ENCODE assay signal across 19 cellular contexts in genomic region chr11:121932646-121933185, GRCh38.
"Had no signal": no experiment of that assay in that cellular context is flagged by ENCODE, and none has a peak within 500 bp of the region (broad histone marks: within the 10 kb centered on the region; RNA-seq: fewer than 3 reads in every experiment).

No MANE protein-coding gene starts in this region.

- DNase-seq: activated CD4-positive, alpha-beta T cell treated with anti-CD3 and anti-CD28 coated beads for 48 hours; activated CD8-positive, alpha-beta memory T cell treated with anti-CD3 and anti-CD28 coated beads, Interleukin-2, amount 50 U/mL, for 48 hours; activated gamma-delta T cell; activated T-cell treated with anti-CD3 and anti-CD28 coated beads, Interleukin-2, amount 50 U/mL, for 72 hours; amygdala; brain microvascular endothelial cell; cortex of kidney; effector CD8-positive, alpha-beta T cell; foreskin melanocyte; left colon; naive B cell; pancreas; stimulated activated CD4-positive, alpha-beta T cell treated with anti-CD3 and anti-CD28 coated beads, Interleukin-4, amount 100 ng/mL, for 1 hour; stimulated activated naive B cell treated with anti-CD40 and anti-IgM and Interleukin-4, amounts not matched to agents 10 μg/mL and 1 μg/mL and 100 μg/mL, for 72 hours; T-helper 17 cell; tibial artery; WERI-Rb-1 had no signal

- H3K36me3 ChIP-seq: brain microvascular endothelial cell, pancreas, tibial artery, vagina, WERI-Rb-1 had no signal

- ATAC-seq: activated T-cell treated with anti-CD3 and anti-CD28 coated beads, Interleukin-2, amount 50 U/mL, for 72 hours; left colon; pancreas; stimulated activated naive B cell treated with anti-CD40 and anti-IgM and Interleukin-4, amounts not matched to agents 10 μg/mL and 1 μg/mL and 100 μg/mL, for 72 hours; T-helper 17 cell had no signal

- FAIRE-seq: pancreas had no signal

- H3K9me3 ChIP-seq: pancreas, tibial artery, vagina had no signal

- H3K27me3 ChIP-seq: brain microvascular endothelial cell, tibial artery, vagina had no signal

- H3K27ac ChIP-seq: brain microvascular endothelial cell, pancreas, tibial artery, vagina, WERI-Rb-1 had no signal

- H3K4me3 ChIP-seq: lung, pancreas, tibial artery, vagina had no signal
